Comparison of ENCODE assay signal across 28 cellular contexts in the genomic region with DNA sequence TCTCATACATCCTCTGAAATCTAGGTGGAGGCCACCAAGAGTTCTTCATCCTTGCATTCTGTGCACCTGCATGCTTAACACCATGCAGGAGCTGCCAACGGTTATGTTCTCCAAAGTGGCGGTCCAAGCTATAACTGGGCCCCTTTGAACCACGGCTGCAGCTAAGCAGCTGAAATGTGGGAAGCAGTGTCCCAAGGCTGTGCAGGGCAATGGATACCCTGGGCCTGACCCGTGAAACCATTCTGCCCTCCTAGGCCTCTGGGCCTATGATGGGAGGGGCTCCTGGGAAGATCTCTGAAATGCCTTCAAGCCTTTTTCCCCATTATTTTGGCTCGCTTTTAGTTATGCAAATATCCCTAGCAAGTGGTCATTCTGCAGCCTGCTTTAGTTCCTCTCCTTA. TPM values are rescaled to one million over a fixed set of nuclear protein-coding genes. Genes with fewer than 3 reads are reported as not detected.
"Had no signal": no experiment of that assay in that cellular context is flagged by ENCODE, and none has a peak within 500 bp of the region (broad histone marks: within the 10 kb centered on the region; RNA-seq: fewer than 3 reads in every experiment).

No MANE protein-coding gene starts in this region.

- H3K9me3 ChIP-seq: gastrocnemius medialis, prostate gland, testis had no signal

- H3K4me2 ChIP-seq: neural progenitor cell had no signal

- ATAC-seq: esophagus mucosa; gastrocnemius medialis; left lung; naive thymus-derived CD4-positive, alpha-beta T cell; stimulated activated memory B cell treated with anti-CD40 and anti-IgM and Interleukin-4, amounts not matched to agents 10 μg/mL and 1 μg/mL and 100 μg/mL, for 72 hours; stimulated activated naive CD8-positive, alpha-beta T cell treated with anti-CD3 and anti-CD28 coated beads, Interleukin-15, Interleukin-2, amounts not matched to agents 100 U/mL and 50 U/mL, for 24 hours had no signal

- H3K27me3 ChIP-seq: dorsolateral prefrontal cortex, gastrocnemius medialis, left lung, neural progenitor cell, right atrium auricular region, spleen, testis, tibial artery had no signal

- H3K4me1 ChIP-seq: left lung, neural progenitor cell, prostate gland, spleen, testis, tibial artery had no signal

- H2AFZ ChIP-seq: neural progenitor cell had no signal

- DNase-seq: dorsolateral prefrontal cortex; effector CD4-positive, alpha-beta T cell; foreskin fibroblast; gastrocnemius medialis; head of caudate nucleus; left lung; mesenchymal stem cell; midbrain; naive thymus-derived CD4-positive, alpha-beta T cell; spleen; stimulated activated CD4-positive, alpha-beta T cell treated with anti-CD3 and anti-CD28 coated beads, Interleukin-4, amount 100 ng/mL, for 4 hours; stimulated activated naive CD8-positive, alpha-beta T cell treated with anti-CD3 and anti-CD28 coated beads, Interleukin-15, Interleukin-2, amounts not matched to agents 100 U/mL and 50 U/mL, for 24 hours; substantia nigra; testis; tibial artery had no signal

- H3K27ac ChIP-seq: dorsolateral prefrontal cortex, epithelial cell of prostate, gastrocnemius medialis, left lung, neural progenitor cell, prostate gland, right atrium auricular region, skin epidermis, spleen, testis, tibial artery had no signal

- H3K4me3 ChIP-seq: dorsolateral prefrontal cortex, gastrocnemius medialis, left lung, neural progenitor cell, prostate gland, right atrium auricular region, skin epidermis, spleen, testis, tibial artery had no signal

- H3K36me3 ChIP-seq: gastrocnemius medialis, left lung, neural progenitor cell, prostate gland, right atrium auricular region had no signal

RNA-seq across cellular contexts. Expression of gene IDI2, which starts 45.2 kb away (rescaled TPM):
- total RNA-seq: esophagus mucosa; glomerular endothelial cell; left lung; lower leg skin; lung microvascular endothelial cell; mucosa of gallbladder; naive thymus-derived CD4-positive, alpha-beta T cell; osteocyte; prostate gland; spleen; urinary bladder had no signal
